ENCODE assay signal across 8 cellular contexts in the genomic region with DNA sequence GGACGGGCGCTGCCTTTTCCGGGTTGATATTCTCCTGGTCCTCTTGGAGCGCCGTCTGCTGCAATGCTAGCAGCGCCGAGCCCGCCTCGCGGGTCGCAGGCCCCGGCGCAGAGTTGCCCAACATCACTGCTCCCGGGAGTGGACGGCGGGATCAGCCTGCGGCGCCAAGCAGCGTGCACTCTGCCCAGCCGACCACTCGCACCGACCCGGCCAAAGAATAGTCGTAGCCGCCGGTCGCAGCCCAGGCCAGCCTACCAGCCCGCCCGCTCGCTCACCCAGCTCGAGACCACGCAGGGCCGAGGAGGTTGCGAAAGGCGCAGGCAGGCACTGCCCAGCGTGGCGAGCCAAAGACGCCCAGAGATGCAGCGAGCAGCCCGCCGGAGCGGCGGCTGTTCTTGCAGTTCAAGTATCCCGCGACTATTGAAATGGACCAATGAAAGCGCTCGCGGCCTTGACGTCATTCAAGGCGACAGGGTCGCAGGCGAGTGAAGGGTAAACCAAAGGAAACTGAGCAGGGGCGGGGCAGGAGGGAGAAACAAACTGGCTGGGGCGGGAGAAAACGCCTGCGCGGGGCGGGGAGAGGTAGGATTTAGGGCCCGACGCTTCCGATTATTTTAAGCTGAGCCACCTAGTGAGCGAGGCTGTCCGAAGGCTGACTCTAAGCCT. TPM values are rescaled to one million over a fixed set of nuclear protein-coding genes. Genes with fewer than 3 reads are reported as not detected.
DNase-seq lines count a peak whose midpoint lies in the region; ATAC-seq, FAIRE-seq and TF ChIP-seq lines count a peak whose summit lies in the region.

TSS of gene CCNA2 (minus strand) at position 379 of the 666 bp plus-strand sequence. CDS start at position 124, 255 bp downstream.

- peak within 1 kb of the TSS; percentile 91 for H3K27ac Mint-ChIP-seq in memory B cell

- CTCF ChIA-PET in H1 (lab: Charles Lee; ENCODE audit: partially characterized antibody) = interaction anchor here (0.6 to 1.5 kb wide), 4 partner anchors 10 to 76 kb away, joined by 3 read pairs; partner anchors contain the start of gene SMIM43

- H4K5ac ChIP-seq in H1 (ENCODE audit: insufficient read length, low read depth, low read length) = peak within 1 kb of the TSS; percentile 84

- peak; percentile 96 for DNase-seq in COLO668 (lab: John Stamatoyannopoulos, UW; ENCODE audit: unreplicated experiment)
- DNase-seq in HT1080 (ENCODE audit: low read depth) = peak; percentile 96
- DNase-seq in NOMO-1 treated with DMSO at 0.1 percent for 48 hours (lab: John Stamatoyannopoulos, UW; ENCODE audit: unreplicated experiment) = peak; percentile 96
- peak; percentile 91 to 93 for DNase-seq in activated CD8-positive, alpha-beta memory T cell treated with anti-CD3 and anti-CD28 coated beads for 4 hours (ENCODE audit: low read depth in 2 of 2)
- DNase-seq in H1 (ENCODE audit: low read depth in 1 of 2, low spot score in 2 of 2) = peak; percentile 92 to 98
- DNase-seq in memory B cell (ENCODE audit: low spot score in 2 of 2) = peak; percentile 92 to 95
- DNase-seq in stimulated activated CD8-positive, alpha-beta memory T cell treated with anti-CD3 and anti-CD28 coated beads, Interleukin-12 subunit alpha, Interleukin-12 subunit beta, amount 100 ng/mL, for 24 hours (ENCODE audit: extremely low read depth) = peak; percentile 95

- no peaks in the 10 kb centered on the region for H3K9me3 ChIP-seq in H1 (ENCODE audit: insufficient read depth in 2 of 2, low read depth in 1 of 2, low read length in 1 of 2)

- peak within 1 kb of the TSS; percentile 86 to 91 (median 90) for H3K9ac ChIP-seq in H1 (replicated peaks in 1 of 4; ENCODE audit: extremely low read depth in 1 of 4, low read depth in 3 of 4, low read length in 3 of 4)

- no peaks in the 10 kb centered on the region for H3K23me2 ChIP-seq in H1 (ENCODE audit: low read depth, low read length)

- H3K27me3 ChIP-seq in H1 (replicated peaks in 1 of 4; ENCODE audit: control insufficient read depth in 3 of 4, extremely low read depth in 1 of 4, insufficient read depth in 3 of 4, low read length in 3 of 4) = no peaks in the 10 kb centered on the region

- H2BK15ac ChIP-seq in H1 (ENCODE audit: low read length) = no peak within 1 kb of the TSS

- H3K79me2 ChIP-seq in H1 (ENCODE audit: control insufficient read depth in 1 of 2, insufficient read depth in 2 of 2, low read length in 2 of 2) = peaks cover 5 to 28% of the 10 kb centered on the region in 2 experiments; a peak in 3 of 4 replicates

- H3K4me3 Mint-ChIP-seq in memory B cell = peak within 1 kb of the TSS; percentile 94

- H3K23ac ChIP-seq in H1 (ENCODE audit: insufficient read length) = no peak within 1 kb of the TSS

- H3K79me1 ChIP-seq in H1 (ENCODE audit: low read depth, low read length) = no peaks in the 10 kb centered on the region; the same call in 1 of the 2 replicates

- no peaks in the 10 kb centered on the region; a peak in 2 of 7 replicates for H3K4me1 ChIP-seq in H1 (replicated peaks in 1 of 4; ENCODE audit: control insufficient read depth in 3 of 4, insufficient read depth in 4 of 4, low read length in 3 of 4)

- peaks cover 9% of the 10 kb centered on the region for H3K4me1 Mint-ChIP-seq in memory B cell

- 1% methylated on average over 61 of the region's 63 CpGs; no CpG with 5 or more reads in 1 of the 2 experiments for WGBS in H1 (ENCODE audit: extremely low coverage in 1 of 2, insufficient coverage in 1 of 2, insufficient read length in 1 of 2, insufficient replicate concordance in 2 of 2, low coverage in 1 of 2, low lambda C conversion rate in 2 of 2, missing lambda C conversion rate in 1 of 2), 2 experiments

- 0 out of 3 replicates have a peak, but pooled peaks of 1 of the 2 experiments have one; percentile 29 for TF ChIP-seq EP300 in H1 (IDR thresholded peaks at IDR 0.05; ENCODE audit: borderline replicate concordance in 1 of 2, low read depth in 2 of 2, low read length in 2 of 2)

- H2BK20ac ChIP-seq in H1 (ENCODE audit: low read length) = no peak within 1 kb of the TSS

- peak within 1 kb of the TSS; percentile 99; the same call in 1 of the 2 replicates for H4K8ac ChIP-seq in H1 (ENCODE audit: extremely low read depth, insufficient read depth, low read length)

- H3K27ac ChIP-seq in H1 (ENCODE audit: low read depth, low read length) = peak within 1 kb of the TSS; percentile 86

- peak; percentile 92 to 94 for TF ChIP-seq POLR2A in H1 (IDR thresholded peaks at IDR 0.05; ENCODE audit: control extremely low read depth in 1 of 2, low read depth in 2 of 2, low read length in 2 of 2)

- H3K27me3 Mint-ChIP-seq in memory B cell = no peaks in the 10 kb centered on the region

- H3K18ac ChIP-seq in H1 (ENCODE audit: extremely low read depth, low read length) = peak within 1 kb of the TSS; percentile 94

- POLR2A ChIA-PET in H1 (lab: Charles Lee; ENCODE audit: partially characterized antibody) = interaction anchor here (0.6 to 12.6 kb wide), 12 partner anchors 8 to 61 kb away, joined by 3 to 246 read pairs (median 4); partner anchors contain the start of genes EXOSC9 and SMIM43

- no peak for TF ChIP-seq RAD21 in H1 (IDR thresholded peaks at IDR 0.05 in 1 of 2, conservative IDR thresholded peaks at IDR 0.05 in 1 of 2; ENCODE audit: low read depth in 2 of 2, low read length in 2 of 2)

- ATAC-seq in GM21360 (IDR thresholded peaks at IDR 0.05; ENCODE audit: unreplicated experiment) = peak; percentile 91
- peak; percentile 98 for ATAC-seq in memory B cell (ENCODE audit: low read depth)

- no peak within 1 kb of the TSS for H2BK12ac ChIP-seq in H1 (ENCODE audit: low read depth, low read length)

- H3K4me3 ChIP-seq in H1 (ENCODE audit: extremely low read depth in 1 of 4, insufficient read depth in 2 of 4, low read depth in 3 of 4, low read length in 4 of 4) = peak within 1 kb of the TSS; percentile 72 to 100 (median 98)

- TF ChIP-seq CTCF in H1 (IDR thresholded peaks at IDR 0.05; ENCODE audit: control extremely low read depth in 1 of 3, insufficient read depth in 1 of 3, low read depth in 1 of 3, low read length in 3 of 3) = no peak

- H3K56ac ChIP-seq in H1 (replicated peaks; ENCODE audit: insufficient read length, low read depth, low read length) = peak within 1 kb of the TSS; percentile 42

- peak within 1 kb of the TSS; percentile 54 for H2AFZ ChIP-seq in H1 (ENCODE audit: low read length)

- H3K14ac ChIP-seq in H1 (ENCODE audit: insufficient read length) = no peak within 1 kb of the TSS

- no peaks in the 10 kb centered on the region for H3K9me3 Mint-ChIP-seq in memory B cell

- H3K4ac ChIP-seq in H1 (replicated peaks; ENCODE audit: insufficient read length, low read depth, low read length) = no peak within 1 kb of the TSS

- peak within 1 kb of the TSS; percentile 55 to 69 for H3K4me2 ChIP-seq in H1 (ENCODE audit: insufficient read depth in 1 of 2, low read depth in 2 of 2, low read length in 2 of 2)

- peak within 1 kb of the TSS; percentile 95 for H2BK5ac ChIP-seq in H1 (ENCODE audit: low read depth, low read length)

- H2BK120ac ChIP-seq in H1 (replicated peaks; ENCODE audit: low read depth, low read length) = no peak within 1 kb of the TSS

- no peaks in the 10 kb centered on the region for H4K20me1 ChIP-seq in H1 (replicated peaks in 1 of 2; ENCODE audit: control insufficient read depth in 1 of 2, insufficient read depth in 2 of 2, low read length in 2 of 2)

- peaks cover 2% of the 10 kb centered on the region for H3K36me3 Mint-ChIP-seq in memory B cell

- FAIRE-seq in H1 (lab: Jason Lieb, UNC) = peak; percentile 81

- H3K36me3 ChIP-seq in H1 (ENCODE audit: control insufficient read depth in 2 of 4, insufficient read depth in 4 of 4, low read length in 3 of 4) = peaks cover 21 to 34% (median 26%) of the 10 kb centered on the region in 4 experiments

- no peak within 1 kb of the TSS; the same call in 1 of the 2 replicates for H2AK5ac ChIP-seq in H1 (ENCODE audit: low read depth, low read length)

- peak within 1 kb of the TSS; percentile 52 for H4K91ac ChIP-seq in H1 (replicated peaks; ENCODE audit: insufficient read length, low read length)

TF ChIP-seq in H1, 55 proteins besides CTCF, POLR2A, EP300 and RAD21 (continues in another document):
- peak; percentile 61 for TF ChIP-seq ASH2L (IDR thresholded peaks at IDR 0.05; ENCODE audit: low read length)
- TF ChIP-seq, protein P1, sequence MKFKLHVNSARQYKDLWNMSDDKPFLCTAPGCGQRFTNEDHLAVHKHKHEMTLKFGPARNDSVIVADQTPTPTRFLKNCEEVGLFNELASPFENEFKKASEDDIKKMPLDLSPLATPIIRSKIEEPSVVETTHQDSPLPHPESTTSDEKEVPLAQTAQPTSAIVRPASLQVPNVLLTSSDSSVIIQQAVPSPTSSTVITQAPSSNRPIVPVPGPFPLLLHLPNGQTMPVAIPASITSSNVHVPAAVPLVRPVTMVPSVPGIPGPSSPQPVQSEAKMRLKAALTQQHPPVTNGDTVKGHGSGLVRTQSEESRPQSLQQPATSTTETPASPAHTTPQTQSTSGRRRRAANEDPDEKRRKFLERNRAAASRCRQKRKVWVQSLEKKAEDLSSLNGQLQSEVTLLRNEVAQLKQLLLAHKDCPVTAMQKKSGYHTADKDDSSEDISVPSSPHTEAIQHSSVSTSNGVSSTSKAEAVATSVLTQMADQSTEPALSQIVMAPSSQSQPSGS (IDR thresholded peaks at IDR 0.05; ENCODE audit: low read length) = no peak
- TF ChIP-seq SP2 (IDR thresholded peaks at IDR 0.05; ENCODE audit: low read length) = no peak
- TF ChIP-seq BACH1 (IDR thresholded peaks at IDR 0.05; ENCODE audit: low read length) = no peak
- TF ChIP-seq TCF12 (IDR thresholded peaks at IDR 0.05; ENCODE audit: low read depth, low read length) = no peak
- no peak for TF ChIP-seq CHD1 (IDR thresholded peaks at IDR 0.05; ENCODE audit: low read depth, low read length)
- TF ChIP-seq KDM1A (IDR thresholded peaks at IDR 0.05; ENCODE audit: borderline replicate concordance, low read length) = no peak
- no peak for TF ChIP-seq JUN (IDR thresholded peaks at IDR 0.05; ENCODE audit: low read depth, low read length)
- no peak for TF ChIP-seq JUND (IDR thresholded peaks at IDR 0.05; ENCODE audit: low read length)
- no peak for TF ChIP-seq GABPA (IDR thresholded peaks at IDR 0.05; ENCODE audit: borderline replicate concordance, insufficient read depth, low read length)
- no peak for TF ChIP-seq BRCA1 (IDR thresholded peaks at IDR 0.05; ENCODE audit: low read depth, low read length)

RNA-seq across cellular contexts. Expression of gene CCNA2, which starts in this region (rescaled TPM):
- total RNA-seq in HT1080 (2014; rRNA removed; shearing (Covaris generic)) = 175 and 190 TPM in 2 replicates
- polyA plus RNA-seq in HT1080 (2015; cell fraction: cytosol; rRNA removed) = 113 and 116 TPM in 2 replicates
- polyA plus RNA-seq in HT1080 (2015; cell fraction: nucleus; rRNA removed) = 87.4 and 93.5 TPM in 2 replicates
- total RNA-seq in H1 (2021; fragmentation: NEBNext Ultra II Directional; extraction: Animal tissue kit (Norgen Biotek cat#: 25700)) = 95.1 and 98.6 TPM in 2 replicates
- polyA plus RNA-seq in H1 (2011; rRNA removed) = 39.0 and 42.1 TPM in 2 replicates
- polyA plus RNA-seq in H1 (2011; cell fraction: cytosol; rRNA removed) = 56.9 TPM
- polyA plus RNA-seq in H1 (2011; cell fraction: nucleus; rRNA removed) = 25.0 TPM
- polyA plus RNA-seq in H1 (2012, experiment 1 of 2) = 39.5 to 58.0 TPM (median 49.2 TPM) in 4 replicates
- 9.2 TPM for polyA plus RNA-seq in H1 (2012, experiment 2 of 2)
- polyA plus RNA-seq in H1 (2013, experiment 1 of 2) = 65.0 TPM
- polyA plus RNA-seq in H1 (2013, experiment 2 of 2) = 65.7 TPM
- polyA minus RNA-seq in H1 (2011; rRNA and poly(A)+ RNA removed) = 47.5 and 80.3 TPM in 2 replicates
- 51.3 TPM for polyA minus RNA-seq in H1 (2011; cell fraction: cytosol; rRNA and poly(A)+ RNA removed)
- polyA minus RNA-seq in H1 (2011; cell fraction: nucleus; rRNA and poly(A)+ RNA removed) = 38.2 TPM

Comparison
In these comparisons a context has a peak if more than half of its experiments do, and no peak if none do; other contexts are left out.
1. Peak in every context shown above with its lines: DNase-seq, ATAC-seq, H3K4me3 ChIP-seq and H3K27ac ChIP-seq.